10 cellular contexts compared by ENCODE assay signal in the genomic region with DNA sequence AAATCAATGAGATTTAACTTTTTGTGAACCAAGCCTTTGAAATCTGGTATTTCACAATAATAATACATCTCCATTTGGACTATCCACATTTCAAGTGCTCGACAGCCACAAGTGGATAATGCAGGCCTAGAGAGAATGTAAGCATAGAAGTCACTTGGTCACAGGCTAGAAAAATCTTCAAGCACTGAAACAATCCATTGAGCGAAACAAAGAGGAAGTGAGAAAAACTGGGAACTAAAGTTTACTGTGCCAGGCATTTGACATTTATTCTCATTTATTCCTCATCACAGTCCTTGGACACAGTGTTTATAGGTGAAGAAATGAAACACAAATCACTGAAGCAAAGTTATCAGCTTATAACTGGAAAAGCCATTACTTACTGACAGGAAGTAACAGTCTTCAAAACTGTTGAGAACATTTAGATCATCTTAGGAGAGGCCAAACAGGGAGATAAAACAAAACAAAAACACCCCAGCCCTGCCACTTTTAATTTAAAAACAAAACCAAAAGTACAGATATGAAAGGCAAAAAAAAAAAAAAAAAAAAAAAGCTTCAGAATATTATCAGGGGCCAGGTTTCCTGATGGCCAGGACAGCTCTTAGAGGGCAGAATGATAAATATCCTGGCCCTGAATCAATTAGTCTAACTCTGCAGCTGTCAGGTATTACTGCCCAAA. TPM values are rescaled to one million over a fixed set of nuclear protein-coding genes. Genes with fewer than 3 reads are reported as not detected.
DNase-seq lines count a peak whose midpoint lies in the region; ATAC-seq and TF ChIP-seq lines count a peak whose summit lies in the region.
"Had no signal": no experiment of that assay in that cellular context is flagged by ENCODE, and none has a peak within 500 bp of the region (broad histone marks: within the 10 kb centered on the region; RNA-seq: fewer than 3 reads in every experiment).

No MANE protein-coding gene starts in this region.

- peak overlapping the region; percentile 84 for H3K27ac Mint-ChIP-seq in activated CD4-positive, alpha-beta T cell treated with anti-CD3 and anti-CD28 coated beads, Interleukin-2, amount 10 ng/mL, durations not matched to agents 7 days and 5 days
- peak overlapping the region; percentile 83 for H3K27ac Mint-ChIP-seq in activated naive CD8-positive, alpha-beta T cell treated with anti-CD3 and anti-CD28 coated beads, Interleukin-2, amount 10 ng/mL, durations not matched to agents 7 days and 5 days
- peak overlapping the region; percentile 95 for H3K27ac Mint-ChIP-seq in stimulated activated effector memory CD8-positive, alpha-beta T cell treated with anti-CD3 and anti-CD28 coated beads, Interleukin-12 subunit alpha, Interleukin-12 subunit beta, amount 100 ng/mL, for 72 hours

- ATAC-seq in HG03432 (IDR thresholded peaks at IDR 0.05; ENCODE audit: unreplicated experiment) = peak; percentile 58
- peak; percentile 76 for ATAC-seq in activated naive CD8-positive, alpha-beta T cell treated with anti-CD3 and anti-CD28 coated beads, Interleukin-2, amount 10 ng/mL, durations not matched to agents 7 days and 5 days (ENCODE audit: low read depth)
- no peak for ATAC-seq in stimulated activated effector memory CD8-positive, alpha-beta T cell treated with anti-CD3 and anti-CD28 coated beads, Interleukin-12 subunit alpha, Interleukin-12 subunit beta, amount 100 ng/mL, for 72 hours
- no peak for ATAC-seq in HG03460 (IDR thresholded peaks at IDR 0.05; ENCODE audit: unreplicated experiment)

- H3K27me3 Mint-ChIP-seq in activated CD4-positive, alpha-beta T cell treated with anti-CD3 and anti-CD28 coated beads, Interleukin-2, amount 10 ng/mL, durations not matched to agents 7 days and 5 days = no peaks in the 10 kb centered on the region
- H3K27me3 Mint-ChIP-seq in activated naive CD8-positive, alpha-beta T cell treated with anti-CD3 and anti-CD28 coated beads, Interleukin-2, amount 10 ng/mL, durations not matched to agents 7 days and 5 days = no peaks in the 10 kb centered on the region

- no peak overlapping the region for H3K4me3 ChIP-seq in coronary artery

- peak overlapping the region in 1 of 2 donors; percentile 34 for H3K27ac ChIP-seq in coronary artery
- H3K27ac ChIP-seq: epithelial cell of prostate had no signal

- DNase-seq in activated CD4-positive, alpha-beta T cell treated with anti-CD3 and anti-CD28 coated beads, Interleukin-2, amount 10 ng/mL, durations not matched to agents 7 days and 5 days = peak; percentile 13
- no peak for DNase-seq in activated CD4-positive, alpha-beta T cell treated with anti-CD3 and anti-CD28 coated beads, Interleukin-2, amount 50 U/mL, for 1 hour
- no peak for DNase-seq in activated naive CD8-positive, alpha-beta T cell treated with anti-CD3 and anti-CD28 coated beads, Interleukin-2, amount 10 ng/mL, durations not matched to agents 7 days and 5 days
- DNase-seq in stimulated activated effector memory CD8-positive, alpha-beta T cell treated with anti-CD3 and anti-CD28 coated beads, Interleukin-12 subunit alpha, Interleukin-12 subunit beta, amount 100 ng/mL, for 72 hours (ENCODE audit: low spot score in 2 of 2) = no peak
- DNase-seq in SW 1271 (lab: John Stamatoyannopoulos, UW) = no peak
- no peak for DNase-seq in coronary artery (ENCODE audit: low spot score)
- DNase-seq: NCI-H1436 treated with DMSO at 0.1 percent for 48 hours had no signal

- CTCF ChIA-PET in activated CD4-positive, alpha-beta T cell treated with anti-CD3 and anti-CD28 coated beads, Interleukin-2, amount 10 ng/mL, durations not matched to agents 7 days and 5 days (lab: Charles Lee) = interaction anchor here (0.6 to 2.1 kb wide), 4 partner anchors 14 to 190 kb away, joined by 3 to 6 read pairs (median 5); no protein-coding TSS in a partner anchor

- POLR2A ChIA-PET in activated CD4-positive, alpha-beta T cell treated with anti-CD3 and anti-CD28 coated beads, Interleukin-2, amount 10 ng/mL, durations not matched to agents 7 days and 5 days (lab: Charles Lee) = no interaction called here
- POLR2A ChIA-PET in activated naive CD8-positive, alpha-beta T cell treated with anti-CD3 and anti-CD28 coated beads, Interleukin-2, amount 10 ng/mL, durations not matched to agents 7 days and 5 days (lab: Charles Lee) = interaction anchor here (0.6 kb wide), 4 partner anchors 22 to 41 kb away, joined by 3 to 5 read pairs (median 3); no protein-coding TSS in a partner anchor

- H3K4me1 Mint-ChIP-seq in activated CD4-positive, alpha-beta T cell treated with anti-CD3 and anti-CD28 coated beads, Interleukin-2, amount 10 ng/mL, durations not matched to agents 7 days and 5 days = peaks cover 17% of the 10 kb centered on the region
- peaks cover 8% of the 10 kb centered on the region for H3K4me1 Mint-ChIP-seq in activated naive CD8-positive, alpha-beta T cell treated with anti-CD3 and anti-CD28 coated beads, Interleukin-2, amount 10 ng/mL, durations not matched to agents 7 days and 5 days
- peaks cover 18% of the 10 kb centered on the region for H3K4me1 Mint-ChIP-seq in stimulated activated effector memory CD8-positive, alpha-beta T cell treated with anti-CD3 and anti-CD28 coated beads, Interleukin-12 subunit alpha, Interleukin-12 subunit beta, amount 100 ng/mL, for 72 hours

- TF ChIP-seq CTCF in coronary artery (IDR thresholded peaks at IDR 0.05) = no peak

- peaks cover 38% of the 10 kb centered on the region for H3K36me3 Mint-ChIP-seq in activated CD4-positive, alpha-beta T cell treated with anti-CD3 and anti-CD28 coated beads, Interleukin-2, amount 10 ng/mL, durations not matched to agents 7 days and 5 days (ENCODE audit: low read depth)
- peaks cover 20% of the 10 kb centered on the region for H3K36me3 Mint-ChIP-seq in activated naive CD8-positive, alpha-beta T cell treated with anti-CD3 and anti-CD28 coated beads, Interleukin-2, amount 10 ng/mL, durations not matched to agents 7 days and 5 days
- H3K36me3 Mint-ChIP-seq in stimulated activated effector memory CD8-positive, alpha-beta T cell treated with anti-CD3 and anti-CD28 coated beads, Interleukin-12 subunit alpha, Interleukin-12 subunit beta, amount 100 ng/mL, for 72 hours = peaks cover 39% of the 10 kb centered on the region

- H3K4me3 Mint-ChIP-seq in activated CD4-positive, alpha-beta T cell treated with anti-CD3 and anti-CD28 coated beads, Interleukin-2, amount 10 ng/mL, durations not matched to agents 7 days and 5 days = peak overlapping the region; percentile 11
- H3K4me3 Mint-ChIP-seq in activated naive CD8-positive, alpha-beta T cell treated with anti-CD3 and anti-CD28 coated beads, Interleukin-2, amount 10 ng/mL, durations not matched to agents 7 days and 5 days = peak overlapping the region; percentile 65
- peak overlapping the region; percentile 47 for H3K4me3 Mint-ChIP-seq in stimulated activated effector memory CD8-positive, alpha-beta T cell treated with anti-CD3 and anti-CD28 coated beads, Interleukin-12 subunit alpha, Interleukin-12 subunit beta, amount 100 ng/mL, for 72 hours

- H3K9me3 Mint-ChIP-seq in activated CD4-positive, alpha-beta T cell treated with anti-CD3 and anti-CD28 coated beads, Interleukin-2, amount 10 ng/mL, durations not matched to agents 7 days and 5 days = no peaks in the 10 kb centered on the region
- H3K9me3 Mint-ChIP-seq in activated naive CD8-positive, alpha-beta T cell treated with anti-CD3 and anti-CD28 coated beads, Interleukin-2, amount 10 ng/mL, durations not matched to agents 7 days and 5 days = no peaks in the 10 kb centered on the region
- H3K9me3 Mint-ChIP-seq in stimulated activated effector memory CD8-positive, alpha-beta T cell treated with anti-CD3 and anti-CD28 coated beads, Interleukin-12 subunit alpha, Interleukin-12 subunit beta, amount 100 ng/mL, for 72 hours = no peaks in the 10 kb centered on the region

RNA-seq across cellular contexts. Expression of gene GNS, which starts 29.2 kb away (rescaled TPM):
- total RNA-seq in activated CD4-positive, alpha-beta T cell treated with anti-CD3 and anti-CD28 coated beads, Interleukin-2, amount 10 ng/mL, durations not matched to agents 7 days and 5 days = 10 to 100 TPM; 25.3 to 31.3 TPM
- total RNA-seq in activated naive CD8-positive, alpha-beta T cell treated with anti-CD3 and anti-CD28 coated beads, Interleukin-2, amount 10 ng/mL, durations not matched to agents 7 days and 5 days = 10 to 100 TPM; 28.6 to 32.0 TPM

Comparison
In these comparisons a context has a peak if more than half of its experiments do, and no peak if none do; other contexts are left out.
1. H3K4me3 Mint-ChIP-seq: peak in every context shown above with its lines; median percentile 65 in activated naive CD8-positive, alpha-beta T cell treated with anti-CD3 and anti-CD28 coated beads, Interleukin-2, amount 10 ng/mL, durations not matched to agents 7 days and 5 days; 47 in stimulated activated effector memory CD8-positive, alpha-beta T cell treated with anti-CD3 and anti-CD28 coated beads, Interleukin-12 subunit alpha, Interleukin-12 subunit beta, amount 100 ng/mL, for 72 hours; 11 in activated CD4-positive, alpha-beta T cell treated with anti-CD3 and anti-CD28 coated beads, Interleukin-2, amount 10 ng/mL, durations not matched to agents 7 days and 5 days.
2. ATAC-seq: peak in HG03432 (single experiment) and activated naive CD8-positive, alpha-beta T cell treated with anti-CD3 and anti-CD28 coated beads, Interleukin-2, amount 10 ng/mL, durations not matched to agents 7 days and 5 days (single experiment); none in stimulated activated effector memory CD8-positive, alpha-beta T cell treated with anti-CD3 and anti-CD28 coated beads, Interleukin-12 subunit alpha, Interleukin-12 subunit beta, amount 100 ng/mL, for 72 hours (single experiment) and HG03460 (single experiment).
3. Peak in every context shown above with its lines, with median percentiles within 50 percentile points of each other: H3K27ac Mint-ChIP-seq.